In the genomic region with DNA sequence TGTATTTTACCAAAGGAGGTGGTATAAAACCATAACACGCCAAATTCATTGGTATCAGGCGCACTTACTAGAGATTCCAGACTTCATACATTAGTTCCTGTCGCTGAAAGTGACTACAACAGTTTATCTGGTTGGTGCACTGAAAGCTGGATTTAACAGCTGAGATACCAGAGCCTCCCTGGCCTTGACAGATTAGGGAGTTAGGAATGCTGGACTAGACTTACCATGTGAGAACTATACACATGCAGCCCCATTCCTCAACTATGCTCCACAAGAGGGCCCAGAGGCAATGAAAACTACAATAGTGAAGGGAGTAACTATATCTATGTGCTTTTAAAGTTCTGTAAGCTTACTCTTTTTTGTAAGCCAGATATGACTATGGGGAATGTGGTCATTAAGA, we compare ENCODE assay signal across 20 cellular contexts.
"Had no signal": no experiment of that assay in that cellular context is flagged by ENCODE, and none has a peak within 500 bp of the region (broad histone marks: within the 10 kb centered on the region; RNA-seq: fewer than 3 reads in every experiment).

No MANE protein-coding gene starts in this region.

- H3K27ac Mint-ChIP-seq: activated naive CD4-positive, alpha-beta T cell treated with anti-CD3 and anti-CD28 coated beads, Interleukin-2, amount 50 U/mL, for 24 hours; dendritic cell treated with granulocyte-macrophage colony-stimulating factor and Interleukin-4, amounts not matched to agents 40 ng/mL and 50 ng/mL, for 4 days; stimulated activated memory B cell treated with anti-CD40 and anti-IgM and Interleukin-4, amounts not matched to agents 10 μg/mL and 1 μg/mL and 100 μg/mL, for 72 hours had no signal

- H2AFZ ChIP-seq: parathyroid adenoma had no signal

- H3K27ac ChIP-seq: adrenal gland, parathyroid adenoma, testis, upper lobe of left lung had no signal

- H3K4me1 Mint-ChIP-seq: activated naive CD4-positive, alpha-beta T cell treated with anti-CD3 and anti-CD28 coated beads, Interleukin-2, amount 50 U/mL, for 24 hours; stimulated activated memory B cell treated with anti-CD40 and anti-IgM and Interleukin-4, amounts not matched to agents 10 μg/mL and 1 μg/mL and 100 μg/mL, for 72 hours had no signal

- DNase-seq: activated CD4-positive, alpha-beta T cell treated with anti-CD3 and anti-CD28 coated beads, Interleukin-2, amount 50 U/mL, for 1 hour; activated CD8-positive, alpha-beta memory T cell treated with anti-CD3 and anti-CD28 coated beads for 24 hours; activated gamma-delta T cell; adrenal gland; effector memory CD4-positive, alpha-beta T cell; foreskin fibroblast; hippocampal formation; left ventricle myocardium superior; naive thymus-derived CD4-positive, alpha-beta T cell; stimulated activated CD4-positive, alpha-beta T cell treated with anti-CD3 and anti-CD28 coated beads, Interleukin-4, amount 100 ng/mL, for 4 hours; T-helper 1 cell; T1000; testis; upper lobe of left lung had no signal

- H3K4me3 ChIP-seq: adrenal gland, testis, upper lobe of left lung had no signal

- H3K27me3 Mint-ChIP-seq: activated naive CD4-positive, alpha-beta T cell treated with anti-CD3 and anti-CD28 coated beads, Interleukin-2, amount 50 U/mL, for 24 hours; dendritic cell treated with granulocyte-macrophage colony-stimulating factor and Interleukin-4, amounts not matched to agents 40 ng/mL and 50 ng/mL, for 4 days; naive thymus-derived CD4-positive, alpha-beta T cell; stimulated activated memory B cell treated with anti-CD40 and anti-IgM and Interleukin-4, amounts not matched to agents 10 μg/mL and 1 μg/mL and 100 μg/mL, for 72 hours had no signal

- H3K9me3 ChIP-seq: adrenal gland, testis, upper lobe of left lung had no signal

- H3K4me1 ChIP-seq: adrenal gland, parathyroid adenoma, testis, upper lobe of left lung had no signal

- H3K27me3 ChIP-seq: adrenal gland, testis, upper lobe of left lung had no signal

- H3K9ac ChIP-seq: parathyroid adenoma had no signal

- H3K9me3 Mint-ChIP-seq: activated naive CD4-positive, alpha-beta T cell treated with anti-CD3 and anti-CD28 coated beads, Interleukin-2, amount 50 U/mL, for 24 hours; dendritic cell treated with granulocyte-macrophage colony-stimulating factor and Interleukin-4, amounts not matched to agents 40 ng/mL and 50 ng/mL, for 4 days had no signal

- ATAC-seq: activated CD4-positive, CD25-positive, alpha-beta regulatory T cell treated with anti-CD3 and anti-CD28 coated beads, Interleukin-2, amount 50 U/mL, for 24 hours; left ventricle myocardium superior; naive thymus-derived CD4-positive, alpha-beta T cell; sciatic nerve; stimulated activated memory B cell treated with anti-CD40 and anti-IgM and Interleukin-4, amounts not matched to agents 10 μg/mL and 1 μg/mL and 100 μg/mL, for 72 hours had no signal

- H3K36me3 ChIP-seq: adrenal gland had no signal

- H3K79me2 ChIP-seq: parathyroid adenoma had no signal

- H3K4me3 Mint-ChIP-seq: activated naive CD4-positive, alpha-beta T cell treated with anti-CD3 and anti-CD28 coated beads, Interleukin-2, amount 50 U/mL, for 24 hours; dendritic cell treated with granulocyte-macrophage colony-stimulating factor and Interleukin-4, amounts not matched to agents 40 ng/mL and 50 ng/mL, for 4 days; naive thymus-derived CD4-positive, alpha-beta T cell; stimulated activated memory B cell treated with anti-CD40 and anti-IgM and Interleukin-4, amounts not matched to agents 10 μg/mL and 1 μg/mL and 100 μg/mL, for 72 hours had no signal
